In genomic region chrX:138874271-138874670, GRCh38 we compare ENCODE assay signal across 9 cellular contexts.
"Had no signal": no experiment of that assay in that cellular context is flagged by ENCODE, and none has a peak within 500 bp of the region (broad histone marks: within the 10 kb centered on the region; RNA-seq: fewer than 3 reads in every experiment).

No MANE protein-coding gene starts in this region.

- H3K4me3 ChIP-seq: GM23248, GM23338, HAP-1 had no signal

- H3K36me3 ChIP-seq: HAP-1 had no signal

- H3K9ac ChIP-seq: GM23248 had no signal

- H3K27ac Mint-ChIP-seq: GM23338, HFFc6 had no signal

- ATAC-seq: GM23338, HCT116 had no signal

- H3K4me3 Mint-ChIP-seq: GM23338, H9, HFFc6 had no signal

- H3K4me2 ChIP-seq: GM23338 had no signal

- H3K9me3 ChIP-seq: HAP-1 had no signal

- H3K4me1 ChIP-seq: HAP-1 had no signal

- H2AFZ ChIP-seq: GM23248, GM23338 had no signal

- DNase-seq: GM23248, GOT3, H7, H9, HCEC 1CT, HFFc6 had no signal

- H3K27ac ChIP-seq: GM23248 had no signal
